ENCODE assay signal across 1 cellular context in genomic region chr10:16941865-16942264, GRCh38.
TF ChIP-seq lines count a peak whose summit lies in the region.

No MANE protein-coding gene starts in this region.

TF ChIP-seq in endothelial cell of umbilical vein, 7 proteins besides CTCF, POLR2A, EP300 and RAD21:
- TF ChIP-seq POLR2AphosphoS5 (IDR thresholded peaks at IDR 0.05; ENCODE audit: insufficient read depth, low read depth, low read length) (no peak), MYC (IDR thresholded peaks at IDR 0.05; ENCODE audit: low read depth, low read length) (no peak), JUN (IDR thresholded peaks at IDR 0.05; ENCODE audit: borderline replicate concordance, insufficient read depth, insufficient read length, low read depth) (no peak), GATA2 (IDR thresholded peaks at IDR 0.05; ENCODE audit: insufficient read depth, insufficient read length, low read depth, low read length) (no peak), FOS (IDR thresholded peaks at IDR 0.05; ENCODE audit: borderline replicate concordance, insufficient read depth, low read length) (peak; percentile 20), MAX (IDR thresholded peaks at IDR 0.05; ENCODE audit: insufficient read depth, insufficient read length) (no peak)
